17 cellular contexts compared by ENCODE assay signal in the genomic region with DNA sequence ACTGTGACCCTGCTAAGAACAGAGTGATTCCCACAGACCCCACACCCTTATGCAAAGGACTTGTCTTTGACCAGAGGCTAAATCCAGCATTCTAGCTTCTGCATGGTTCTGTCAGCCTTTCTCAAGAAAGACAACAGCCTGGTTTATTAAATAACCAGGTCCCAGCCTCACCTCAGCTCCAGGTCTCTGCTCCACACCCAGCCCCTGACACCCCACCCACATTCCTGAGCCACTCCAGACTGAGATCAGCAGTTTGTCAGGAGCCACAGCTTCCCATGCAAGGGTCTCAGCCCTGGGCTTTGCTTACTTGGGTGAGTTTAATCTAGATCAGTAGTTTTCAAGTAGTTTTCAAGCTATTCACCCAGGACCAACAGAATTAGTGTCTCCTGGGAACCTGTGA.
"Had no signal": no experiment of that assay in that cellular context is flagged by ENCODE, and none has a peak within 500 bp of the region (broad histone marks: within the 10 kb centered on the region; RNA-seq: fewer than 3 reads in every experiment).

No MANE protein-coding gene starts in this region.

- ATAC-seq: activated CD8-positive, alpha-beta T cell treated with anti-CD3 and anti-CD28 coated beads, Interleukin-2, amount 10 ng/mL, durations not matched to agents 7 days and 5 days; activated naive CD8-positive, alpha-beta T cell treated with anti-CD3 and anti-CD28 coated beads, Interleukin-2, amount 50 U/mL, for 24 hours; natural killer cell treated with Interleukin-12 subunit alpha and Interleukin-12 subunit beta and Interleukin-15 and Interleukin-18, amount 100 ng/mL, for 72 hours; psoas muscle had no signal

- H3K9me3 ChIP-seq: ascending aorta, heart right ventricle, psoas muscle, stomach, thoracic aorta had no signal

- H3K4me3 ChIP-seq: ascending aorta, heart right ventricle, psoas muscle, SK-N-MC, stomach, thoracic aorta had no signal

- DNase-seq: activated CD4-positive, alpha-beta T cell treated with anti-CD3 and anti-CD28 coated beads for 48 hours; activated CD8-positive, alpha-beta memory T cell treated with anti-CD3 and anti-CD28 coated beads, Interleukin-2, amount 50 U/mL, for 48 hours; activated CD8-positive, alpha-beta T cell treated with anti-CD3 and anti-CD28 coated beads, Interleukin-2, amount 10 ng/mL, durations not matched to agents 7 days and 5 days; activated naive CD4-positive, alpha-beta T cell treated with Interleukin-2 at 50 U/mL for 16 hours; activated naive CD8-positive, alpha-beta T cell treated with anti-CD3 and anti-CD28 coated beads, Interleukin-2, amount 50 U/mL, for 24 hours; heart right ventricle; kidney; mammary epithelial cell; occipital lobe; psoas muscle; stimulated activated CD4-positive, alpha-beta T cell treated with anti-CD3 and anti-CD28 coated beads, Interleukin-4, amount 100 ng/mL, for 4 hours; stomach; T-helper 1 cell had no signal

- H3K36me3 ChIP-seq: ascending aorta, heart right ventricle, stomach, thoracic aorta had no signal

- H3K27ac ChIP-seq: ascending aorta, psoas muscle, SK-N-MC, stomach, thoracic aorta had no signal

- H3K27me3 ChIP-seq: ascending aorta, heart right ventricle, stomach had no signal
